8 cellular contexts compared by ENCODE assay signal in genomic region chr20:58691773-58692578, GRCh38. TPM values are rescaled to one million over a fixed set of nuclear protein-coding genes. Genes with fewer than 3 reads are reported as not detected.
A peak's percentile ranks its signal among the peaks of the same experiment; 100 is the strongest.
DNase-seq lines count a peak whose midpoint lies in the region; ATAC-seq and TF ChIP-seq lines count a peak whose summit lies in the region.

No MANE protein-coding gene starts in this region.

- H3K36me3 ChIP-seq in aorta (ENCODE audit: control insufficient read depth in 1 of 2, insufficient read depth in 2 of 2, low read length in 1 of 2) = no peaks in the 10 kb centered on the region

- H3K4me3 ChIP-seq in NB4 (ENCODE audit: low read depth, low read length) (no peak overlapping the region), aorta (ENCODE audit: low read length in 2 of 2) (no peak overlapping the region)

- H3K9me3 ChIP-seq in CD4-positive, alpha-beta T cell (ENCODE audit: control insufficient read depth, low read length) = no peaks in the 10 kb centered on the region
- H3K9me3 ChIP-seq in aorta (ENCODE audit: control insufficient read depth, low read length) = no peaks in the 10 kb centered on the region

- H3K4me1 Mint-ChIP-seq in CD4-positive, alpha-beta T cell (ENCODE audit: low read depth) = peaks cover 11% of the 10 kb centered on the region
- peaks cover 43% of the 10 kb centered on the region for H3K4me1 Mint-ChIP-seq in chondrocyte (ENCODE audit: low read depth)
- H3K4me1 Mint-ChIP-seq in mesothelial cell of epicardium = peaks cover 14% of the 10 kb centered on the region

- peak overlapping the region; percentile 10 for H3K27ac ChIP-seq in CD4-positive, alpha-beta T cell (ENCODE audit: low read depth, low read length)
- H3K27ac ChIP-seq in aorta (ENCODE audit: low read depth in 1 of 2, low read length in 2 of 2) = peak overlapping the region; percentile 30 to 32

- H3K4me1 ChIP-seq in aorta (ENCODE audit: control insufficient read depth in 1 of 2, insufficient read depth in 2 of 2, low read length in 2 of 2) = no peaks in the 10 kb centered on the region

- POLR2A ChIA-PET in CD4-positive, alpha-beta T cell (lab: Charles Lee) = interaction anchor here (4.0 kb wide), 1 partner anchor 41 kb away, joined by 51 read pairs; the partner anchor contains the start of gene STX16

- no peaks in the 10 kb centered on the region for H3K27me3 Mint-ChIP-seq in CD4-positive, alpha-beta T cell
- H3K27me3 Mint-ChIP-seq in chondrocyte (ENCODE audit: low read depth) = no peaks in the 10 kb centered on the region
- no peaks in the 10 kb centered on the region for H3K27me3 Mint-ChIP-seq in mesothelial cell of epicardium (ENCODE audit: low read depth)

- H3K27ac Mint-ChIP-seq in CD4-positive, alpha-beta T cell = peak overlapping the region; percentile 51
- H3K27ac Mint-ChIP-seq in chondrocyte (ENCODE audit: unreplicated experiment) (peak overlapping the region; percentile 79), mesothelial cell of epicardium (peak overlapping the region; percentile 71)

- peak in 1 of 10 experiments; percentile 32 for DNase-seq in CD4-positive, alpha-beta T cell
- DNase-seq in NB4 (ENCODE audit: low read depth) (peak; percentile 96), chondrocyte (ENCODE audit: low spot score) (no peak), mesothelial cell of epicardium (ENCODE audit: low spot score in 2 of 2, unreplicated experiment in 2 of 2) (no peak), aorta (peak; percentile 73 to 87), NCI-H748 (lab: John Stamatoyannopoulos, UW; ENCODE audit: unreplicated experiment) (no peak)
- no peak for DNase-seq in activated T-cell treated with anti-CD3 and anti-CD28 coated beads, Interleukin-2, amount 50 U/mL, for 1 hour

- H3K4me3 Mint-ChIP-seq in CD4-positive, alpha-beta T cell = peak overlapping the region; percentile 71
- H3K4me3 Mint-ChIP-seq in chondrocyte (ENCODE audit: unreplicated experiment) (peak overlapping the region; percentile 22), mesothelial cell of epicardium (peak overlapping the region; percentile 53)

- peak; percentile 23 for TF ChIP-seq CTCF in CD4-positive, alpha-beta T cell (IDR thresholded peaks at IDR 0.05)
- TF ChIP-seq CTCF in NB4 (IDR thresholded peaks at IDR 0.05; ENCODE audit: low read depth, low read length) = no peak
- TF ChIP-seq CTCF in chondrocyte (IDR thresholded peaks at IDR 0.05) = peak; percentile 13
- no peak for TF ChIP-seq CTCF in mesothelial cell of epicardium (IDR thresholded peaks at IDR 0.05; ENCODE audit: unreplicated experiment)

- CTCF ChIA-PET in CD4-positive, alpha-beta T cell (lab: Charles Lee) = interaction anchor here (0.6 to 4.9 kb wide), 5 partner anchors 36 to 298 kb away, joined by 3 to 29 read pairs (median 3); partner anchors contain the start of genes GNAS and STX16

- H3K36me3 Mint-ChIP-seq in CD4-positive, alpha-beta T cell (ENCODE audit: low read depth) = peaks cover 4% of the 10 kb centered on the region
- H3K36me3 Mint-ChIP-seq in chondrocyte (ENCODE audit: low read depth) = no peaks in the 10 kb centered on the region
- peaks cover 2% of the 10 kb centered on the region for H3K36me3 Mint-ChIP-seq in mesothelial cell of epicardium

- no peaks in the 10 kb centered on the region for H3K9me3 Mint-ChIP-seq in CD4-positive, alpha-beta T cell
- no peaks in the 10 kb centered on the region for H3K9me3 Mint-ChIP-seq in chondrocyte (ENCODE audit: low read depth)
- no peaks in the 10 kb centered on the region for H3K9me3 Mint-ChIP-seq in mesothelial cell of epicardium

- TF ChIP-seq POLR2A in NB4 (IDR thresholded peaks at IDR 0.05; ENCODE audit: extremely low read depth, insufficient read length) = no peak

- no peak for ATAC-seq in CD4-positive, alpha-beta T cell (ENCODE audit: poor library complexity)
- ATAC-seq in aorta (ENCODE audit: low FRiP score) = peak; percentile 54
- ATAC-seq in GM19328 (IDR thresholded peaks at IDR 0.05; ENCODE audit: unreplicated experiment) = no peak

- WGBS in aorta, 2 donors = 72 to 78% methylated on average over 29 to 31 of the region's 31 CpGs

- intact Hi-C loops in CD4-positive, alpha-beta T cell (cut with DNase I, micrococcal nuclease) = loop anchor here (1.0 to 5.0 kb wide), 5 partner anchors 39 to 460 kb away; partner anchors contain the start of genes RAB22A (in 1 of the 2), STX16 (in 1 of the 2) and VAPB (in 1 of the 2)
- intact Hi-C loops in aorta (cut with DNase I) = loop anchor here (5.0 to 10.0 kb wide), 5 partner anchors 35 to 1097 kb away; partner anchors contain the start of genes RAB22A (in 1 of the 2) and STX16 (in 1 of the 2)

- no peaks in the 10 kb centered on the region for H3K27me3 ChIP-seq in CD4-positive, alpha-beta T cell (ENCODE audit: control insufficient read depth, insufficient read depth, low read length)
- no peaks in the 10 kb centered on the region for H3K27me3 ChIP-seq in aorta (ENCODE audit: control insufficient read depth in 1 of 2, insufficient read depth in 2 of 2, low read length in 1 of 2)

RNA-seq across cellular contexts. Expression of gene NPEPL1, which starts 0.6 kb away (rescaled TPM):
- total RNA-seq in CD4-positive, alpha-beta T cell = 10 to 100 TPM; 58.3 to 61.1 TPM
- total RNA-seq in chondrocyte = 10.2 to 32.8 TPM (median 31.3 TPM) in 3 replicates
- 65.8 to 71.5 TPM (median 69.6 TPM) in 3 replicates for total RNA-seq in mesothelial cell of epicardium
- 10 to 100 TPM; 22.1 to 53.1 TPM for total RNA-seq in aorta
- polyA plus RNA-seq in aorta = 10 to 100 TPM; 14.7 to 92.8 TPM

RNA-seq across cellular contexts. Expression of gene STX16, which starts 40.9 kb away (rescaled TPM):
- total RNA-seq in CD4-positive, alpha-beta T cell = 100 to 1,000 TPM; 179 to 181 TPM
- total RNA-seq in chondrocyte = 44.5 to 58.1 TPM (median 50.4 TPM) in 3 replicates
- total RNA-seq in mesothelial cell of epicardium = 85.9 to 87.5 TPM (median 86.1 TPM) in 3 replicates
- total RNA-seq in aorta = 10 to 100 TPM; 48.7 to 75.7 TPM
- 10 to 100 TPM; 17.9 to 70.6 TPM for polyA plus RNA-seq in aorta

Comparison
In these comparisons a context has a peak if more than half of its experiments do, and no peak if none do; other contexts are left out.
1. DNase-seq: peak in NB4 (single experiment) and aorta (2 of 2); none in chondrocyte (single experiment), mesothelial cell of epicardium (0 of 2), NCI-H748 (single experiment) and activated T-cell treated with anti-CD3 and anti-CD28 coated beads, Interleukin-2, amount 50 U/mL, for 1 hour (single experiment).
2. CTCF ChIP-seq: peak in CD4-positive, alpha-beta T cell (single experiment) and chondrocyte (single experiment); none in NB4 (single experiment) and mesothelial cell of epicardium (single experiment).
3. Peak in every context shown above with its lines, with median percentiles within 50 percentile points of each other: H3K27ac Mint-ChIP-seq and H3K4me3 Mint-ChIP-seq.